Comparison of ENCODE assay signal across 26 cellular contexts in genomic region chr7:70589010-70589409, GRCh38.
"Had no signal": no experiment of that assay in that cellular context is flagged by ENCODE, and none has a peak within 500 bp of the region (broad histone marks: within the 10 kb centered on the region; RNA-seq: fewer than 3 reads in every experiment).

No MANE protein-coding gene starts in this region.

- H3K36me3 Mint-ChIP-seq: mesothelial cell of epicardium had no signal

- H3K27ac ChIP-seq: esophagus muscularis mucosa, foreskin keratinocyte, stomach, suprapubic skin had no signal

- DNase-seq: activated CD4-positive, alpha-beta memory T cell treated with anti-CD3 and anti-CD28 coated beads, Interleukin-2, amount 10 ng/mL, durations not matched to agents 7 days and 5 days; activated CD4-positive, alpha-beta T cell treated with anti-CD3 and anti-CD28 coated beads for 1 hour; activated CD4-positive, alpha-beta T cell treated with anti-CD3 and anti-CD28 coated beads, Interleukin-2, amount 10 ng/mL, durations not matched to agents 7 days and 5 days; activated CD8-positive, alpha-beta memory T cell treated with anti-CD3 and anti-CD28 coated beads, Interleukin-2, amount 50 U/mL, for 48 hours; activated gamma-delta T cell; activated naive CD4-positive, alpha-beta T cell treated with anti-CD3 and anti-CD28 coated beads, Interleukin-2, amount 50 U/mL, for 16 hours; activated T-cell treated with anti-CD3 and anti-CD28 coated beads, Interleukin-2, amount 50 U/mL, for 24 hours; amniotic stem cell; foreskin keratinocyte; left cardiac atrium; mammary epithelial cell; naive B cell; nephron progenitor cell; posterior cingulate gyrus; right cardiac atrium; stimulated activated CD4-positive, alpha-beta T cell treated with anti-CD3 and anti-CD28 coated beads, Interleukin-15, amount 100 ng/mL, for 24 hours; stimulated activated CD4-positive, alpha-beta T cell treated with anti-CD3 and anti-CD28 coated beads, Interleukin-2, amount 100 ng/mL, for 24 hours; stimulated activated naive B cell treated with anti-CD40 and anti-IgM and Interleukin-4, amounts not matched to agents 10 μg/mL and 1 μg/mL and 100 μg/mL, for 72 hours; stomach; SW 1271; T-helper 9 cell had no signal

- H3K9me3 Mint-ChIP-seq: activated CD4-positive, alpha-beta memory T cell treated with anti-CD3 and anti-CD28 coated beads, Interleukin-2, amount 10 ng/mL, durations not matched to agents 7 days and 5 days; activated CD4-positive, alpha-beta T cell treated with anti-CD3 and anti-CD28 coated beads, Interleukin-2, amount 10 ng/mL, durations not matched to agents 7 days and 5 days; activated T-cell treated with anti-CD3 and anti-CD28 coated beads, Interleukin-2, amount 50 U/mL, for 24 hours; mesothelial cell of epicardium; naive B cell; nephron progenitor cell; stimulated activated naive B cell treated with anti-CD40 and anti-IgM and Interleukin-4, amounts not matched to agents 10 μg/mL and 1 μg/mL and 100 μg/mL, for 72 hours; T-helper 1 cell treated with Interleukin-12 subunit alpha and Interleukin-12 subunit beta and Interleukin-4 antibody, amounts not matched to agents 30 μg/mL and 1 μg/mL, for 36 hours had no signal

- H3K4me3 ChIP-seq: esophagus muscularis mucosa, stomach, suprapubic skin, tibial nerve had no signal

- H3K27me3 ChIP-seq: esophagus muscularis mucosa, foreskin keratinocyte, stomach, suprapubic skin, tibial nerve had no signal

- H3K36me3 ChIP-seq: esophagus muscularis mucosa, stomach, suprapubic skin, tibial nerve had no signal

- H3K27ac Mint-ChIP-seq: activated CD4-positive, alpha-beta memory T cell treated with anti-CD3 and anti-CD28 coated beads, Interleukin-2, amount 10 ng/mL, durations not matched to agents 7 days and 5 days; activated CD4-positive, alpha-beta T cell treated with anti-CD3 and anti-CD28 coated beads, Interleukin-2, amount 10 ng/mL, durations not matched to agents 7 days and 5 days; activated T-cell treated with anti-CD3 and anti-CD28 coated beads, Interleukin-2, amount 50 U/mL, for 24 hours; nephron progenitor cell; stimulated activated naive B cell treated with anti-CD40 and anti-IgM and Interleukin-4, amounts not matched to agents 10 μg/mL and 1 μg/mL and 100 μg/mL, for 72 hours; T-helper 1 cell treated with Interleukin-12 subunit alpha and Interleukin-12 subunit beta and Interleukin-4 antibody, amounts not matched to agents 30 μg/mL and 1 μg/mL, for 36 hours had no signal

- H3K4me1 ChIP-seq: esophagus muscularis mucosa had no signal

- H3K27me3 Mint-ChIP-seq: activated CD4-positive, alpha-beta memory T cell treated with anti-CD3 and anti-CD28 coated beads, Interleukin-2, amount 10 ng/mL, durations not matched to agents 7 days and 5 days; activated CD4-positive, alpha-beta T cell treated with anti-CD3 and anti-CD28 coated beads, Interleukin-2, amount 10 ng/mL, durations not matched to agents 7 days and 5 days had no signal

- H3K4me3 Mint-ChIP-seq: activated CD4-positive, alpha-beta memory T cell treated with anti-CD3 and anti-CD28 coated beads, Interleukin-2, amount 10 ng/mL, durations not matched to agents 7 days and 5 days; activated CD4-positive, alpha-beta T cell treated with anti-CD3 and anti-CD28 coated beads, Interleukin-2, amount 10 ng/mL, durations not matched to agents 7 days and 5 days; activated T-cell treated with anti-CD3 and anti-CD28 coated beads, Interleukin-2, amount 50 U/mL, for 24 hours; mesothelial cell of epicardium; naive B cell; stimulated activated naive B cell treated with anti-CD40 and anti-IgM and Interleukin-4, amounts not matched to agents 10 μg/mL and 1 μg/mL and 100 μg/mL, for 72 hours; T-helper 1 cell treated with Interleukin-12 subunit alpha and Interleukin-12 subunit beta and Interleukin-4 antibody, amounts not matched to agents 30 μg/mL and 1 μg/mL, for 36 hours had no signal

- H3K4me1 Mint-ChIP-seq: activated CD4-positive, alpha-beta memory T cell treated with anti-CD3 and anti-CD28 coated beads, Interleukin-2, amount 10 ng/mL, durations not matched to agents 7 days and 5 days; activated CD4-positive, alpha-beta T cell treated with anti-CD3 and anti-CD28 coated beads, Interleukin-2, amount 10 ng/mL, durations not matched to agents 7 days and 5 days had no signal

- ATAC-seq: foreskin keratinocyte; left cardiac atrium; right cardiac atrium; stimulated activated naive B cell treated with anti-CD40 and anti-IgM and Interleukin-4, amounts not matched to agents 10 μg/mL and 1 μg/mL and 100 μg/mL, for 72 hours had no signal

- H3K9me3 ChIP-seq: esophagus muscularis mucosa, stomach, suprapubic skin, tibial nerve had no signal
